ENCODE assay signal across 15 cellular contexts in the genomic region with DNA sequence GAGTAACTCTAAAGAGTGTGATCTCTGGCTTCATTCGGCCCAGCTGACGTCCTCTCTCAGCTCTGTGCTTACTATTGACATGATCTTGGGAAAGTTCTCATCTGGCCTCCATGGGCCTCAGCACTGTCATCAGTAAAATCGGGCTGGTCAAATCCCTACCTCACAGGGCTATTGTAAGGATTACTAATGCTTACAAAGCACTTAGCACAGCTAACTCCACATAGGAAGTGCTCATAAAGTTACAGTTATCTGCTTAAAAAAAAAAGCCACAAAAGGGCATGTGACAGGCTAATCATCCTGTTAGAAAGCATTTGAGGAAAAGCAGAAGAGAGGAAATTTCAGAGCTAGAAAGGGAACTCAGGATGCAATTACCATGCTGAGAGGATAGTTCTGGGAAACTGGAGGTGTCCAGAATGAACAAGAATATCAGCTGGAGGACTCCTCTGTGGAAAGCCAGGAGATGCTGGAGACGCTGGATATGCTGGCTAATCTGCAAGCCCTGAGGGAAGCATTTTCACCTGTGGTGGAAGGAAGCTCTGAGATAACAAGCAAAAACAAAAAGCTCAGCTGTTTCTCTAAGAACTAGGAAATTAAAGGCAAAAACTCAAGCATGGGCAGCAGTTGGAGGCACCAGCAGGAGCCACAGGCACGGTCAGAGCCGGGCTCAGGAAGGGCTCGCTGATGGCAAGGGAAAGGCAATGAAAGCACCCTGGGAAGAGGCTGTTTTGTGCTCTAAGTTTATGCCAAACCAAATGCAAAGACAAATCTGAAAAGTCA. TPM values are rescaled to one million over a fixed set of nuclear protein-coding genes. Genes with fewer than 3 reads are reported as not detected.
DNase-seq lines count a peak whose midpoint lies in the region; ATAC-seq lines count a peak whose summit lies in the region.
"Had no signal": no experiment of that assay in that cellular context is flagged by ENCODE, and none has a peak within 500 bp of the region (broad histone marks: within the 10 kb centered on the region; RNA-seq: fewer than 3 reads in every experiment).

No MANE protein-coding gene starts in this region.

- intact Hi-C loops in left colon (cut with DNase I, micrococcal nuclease) = no loop called here
- intact Hi-C loops in activated CD4-positive, alpha-beta memory T cell treated with anti-CD3 and anti-CD28 coated beads for 36 hours (cut with micrococcal nuclease) = no loop called here

- peaks cover 3 to 16% (median 12%) of the 10 kb centered on the region in 3 donors for H3K27me3 Mint-ChIP-seq in immature natural killer cell (ENCODE audit: low read depth in 3 of 3)
- H3K27me3 Mint-ChIP-seq in activated CD4-positive, alpha-beta memory T cell treated with anti-CD3 and anti-CD28 coated beads for 36 hours = peaks cover 56% of the 10 kb centered on the region

- no peak overlapping the region for H3K27ac Mint-ChIP-seq in immature natural killer cell
- no peak overlapping the region for H3K27ac Mint-ChIP-seq in activated CD4-positive, alpha-beta memory T cell treated with anti-CD3 and anti-CD28 coated beads for 36 hours
- H3K27ac Mint-ChIP-seq: activated T-cell treated with anti-CD3 and anti-CD28 coated beads, Interleukin-2, amount 50 U/mL, for 24 hours had no signal

- peak; percentile 78 for DNase-seq in CD1c-positive myeloid dendritic cell (ENCODE audit: extremely low spot score)
- DNase-seq in Kasumi-1 (lab: John Stamatoyannopoulos, UW) = peak; percentile 86 to 88
- DNase-seq in UCSD-AML1 (lab: John Stamatoyannopoulos, UW; ENCODE audit: unreplicated experiment) = peak; percentile 18
- peak; percentile 71 for DNase-seq in kidney tubule cell (ENCODE audit: low spot score)
- no peak for DNase-seq in left colon
- DNase-seq in stimulated activated CD4-positive, alpha-beta T cell treated with anti-CD3 and anti-CD28 coated beads, Interleukin-4, amount 100 ng/mL, for 4 hours = no peak
- no peak for DNase-seq in immature natural killer cell
- no peak for DNase-seq in activated CD4-positive, alpha-beta memory T cell treated with anti-CD3 and anti-CD28 coated beads for 36 hours
- DNase-seq: activated T-cell treated with anti-CD3 and anti-CD28 coated beads, Interleukin-2, amount 50 U/mL, for 24 hours; BE2C; kidney glomerular epithelial cell; NCI-H1436 treated with DMSO at 0.1 percent for 48 hours; stimulated activated CD4-positive, alpha-beta T cell treated with anti-CD3 and anti-CD28 coated beads, Interleukin-4, amount 100 ng/mL, for 1 hour; stomach had no signal

- CTCF ChIA-PET in activated CD4-positive, alpha-beta memory T cell treated with anti-CD3 and anti-CD28 coated beads for 36 hours (lab: Charles Lee) = interaction anchor here (0.9 to 5.5 kb wide), 4 partner anchors 26 to 208 kb away, joined by 3 to 44 read pairs (median 16); no protein-coding TSS in a partner anchor

- no peak for ATAC-seq in left colon

- H3K4me3 Mint-ChIP-seq in immature natural killer cell = no peak overlapping the region
- no peak overlapping the region for H3K4me3 Mint-ChIP-seq in activated CD4-positive, alpha-beta memory T cell treated with anti-CD3 and anti-CD28 coated beads for 36 hours
- H3K4me3 Mint-ChIP-seq: activated T-cell treated with anti-CD3 and anti-CD28 coated beads, Interleukin-2, amount 50 U/mL, for 24 hours had no signal

- POLR2A ChIA-PET in activated CD4-positive, alpha-beta memory T cell treated with anti-CD3 and anti-CD28 coated beads for 36 hours (lab: Charles Lee) = no interaction called here

- no peaks in the 10 kb centered on the region for H3K36me3 Mint-ChIP-seq in immature natural killer cell
- no peaks in the 10 kb centered on the region for H3K36me3 Mint-ChIP-seq in activated CD4-positive, alpha-beta memory T cell treated with anti-CD3 and anti-CD28 coated beads for 36 hours

- H3K9me3 Mint-ChIP-seq in immature natural killer cell = no peaks in the 10 kb centered on the region
- H3K9me3 Mint-ChIP-seq in activated CD4-positive, alpha-beta memory T cell treated with anti-CD3 and anti-CD28 coated beads for 36 hours = no peaks in the 10 kb centered on the region
- H3K9me3 Mint-ChIP-seq: activated T-cell treated with anti-CD3 and anti-CD28 coated beads, Interleukin-2, amount 50 U/mL, for 24 hours had no signal

- no peaks in the 10 kb centered on the region for H3K4me1 Mint-ChIP-seq in immature natural killer cell
- no peaks in the 10 kb centered on the region for H3K4me1 Mint-ChIP-seq in activated CD4-positive, alpha-beta memory T cell treated with anti-CD3 and anti-CD28 coated beads for 36 hours (ENCODE audit: low read depth)

RNA-seq across cellular contexts. Expression of a gene that starts 4.4 kb away (rescaled TPM):
- total RNA-seq in left colon = under 1 TPM in 1 of 2 donors, not detected in 1; 0.28 TPM
- not detected for polyA plus RNA-seq in immature natural killer cell
- total RNA-seq in activated CD4-positive, alpha-beta memory T cell treated with anti-CD3 and anti-CD28 coated beads for 36 hours = not detected
- total RNA-seq: endothelial cell of umbilical vein had no signal
- polyA plus RNA-seq: endothelial cell of umbilical vein had no signal

RNA-seq across cellular contexts. Expression of a gene that starts 37.6 kb away (rescaled TPM):
- 1 to 10 TPM in 1 of 2 donors, under 1 TPM in 1; 0.98 to 1.6 TPM for total RNA-seq in left colon
- polyA plus RNA-seq in immature natural killer cell = not detected
- not detected for total RNA-seq in activated CD4-positive, alpha-beta memory T cell treated with anti-CD3 and anti-CD28 coated beads for 36 hours

RNA-seq across cellular contexts. Expression of a gene that starts 37.7 kb away (rescaled TPM):
- total RNA-seq in left colon = under 1 TPM; 0.95 TPM
- polyA plus RNA-seq in immature natural killer cell = under 1 TPM in 1 of 3 donors, not detected in 2; 0.39 TPM
- 1 to 10 TPM; 1.3 to 1.7 TPM for total RNA-seq in activated CD4-positive, alpha-beta memory T cell treated with anti-CD3 and anti-CD28 coated beads for 36 hours
- total RNA-seq: endothelial cell of umbilical vein had no signal

Comparison
In these comparisons a context has a peak if more than half of its experiments do, and no peak if none do; other contexts are left out.
1. DNase-seq: peak in CD1c-positive myeloid dendritic cell (single experiment), Kasumi-1 (2 of 2), UCSD-AML1 (single experiment) and kidney tubule cell (single experiment); none in left colon (0 of 2), stimulated activated CD4-positive, alpha-beta T cell treated with anti-CD3 and anti-CD28 coated beads, Interleukin-4, amount 100 ng/mL, for 4 hours (0 of 2), immature natural killer cell (0 of 3) and activated CD4-positive, alpha-beta memory T cell treated with anti-CD3 and anti-CD28 coated beads for 36 hours (single experiment).